In the genomic region with DNA sequence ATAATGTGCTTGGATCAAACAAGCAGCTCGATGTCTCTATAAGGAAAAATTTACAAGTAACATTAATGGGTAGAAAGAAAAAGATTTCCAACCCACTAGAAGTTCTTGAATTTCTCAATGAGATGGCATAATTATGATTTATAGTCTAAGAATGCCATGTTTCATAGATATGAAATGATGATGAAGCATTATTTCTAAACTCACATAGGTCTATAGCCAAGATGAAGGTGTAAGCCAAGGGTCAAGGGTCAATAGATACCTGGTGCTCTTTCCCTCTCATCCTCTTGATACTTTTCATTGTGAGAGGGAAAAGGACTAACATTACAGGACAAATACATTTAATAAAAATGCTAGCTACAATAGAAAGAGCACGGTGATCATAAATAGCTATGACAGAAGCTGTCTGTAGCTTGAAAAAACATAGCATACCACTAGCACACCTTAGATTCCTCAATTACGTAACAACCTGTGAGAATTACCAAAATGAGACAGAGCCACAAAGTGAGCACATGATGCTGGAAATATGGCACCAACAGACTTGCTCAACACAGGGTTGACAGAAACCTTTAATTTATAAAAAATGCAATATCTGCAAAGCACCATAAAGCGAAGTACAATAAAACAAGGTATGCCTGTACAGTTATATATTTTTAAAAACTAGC, we compare ENCODE assay signal across 1 cellular context.
TF ChIP-seq lines count a peak whose summit lies in the region.

No MANE protein-coding gene starts in this region.

TF ChIP-seq in K562, 482 proteins besides CTCF, POLR2A, EP300 and RAD21 (continues in another document):
- TF ChIP-seq, protein P1, sequence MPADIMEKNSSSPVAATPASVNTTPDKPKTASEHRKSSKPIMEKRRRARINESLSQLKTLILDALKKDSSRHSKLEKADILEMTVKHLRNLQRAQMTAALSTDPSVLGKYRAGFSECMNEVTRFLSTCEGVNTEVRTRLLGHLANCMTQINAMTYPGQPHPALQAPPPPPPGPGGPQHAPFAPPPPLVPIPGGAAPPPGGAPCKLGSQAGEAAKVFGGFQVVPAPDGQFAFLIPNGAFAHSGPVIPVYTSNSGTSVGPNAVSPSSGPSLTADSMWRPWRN (IDR thresholded peaks at IDR 0.05; ENCODE audit: low read depth): no peak
- no peak for TF ChIP-seq ZNF311 (CRISPR knock-in tag; IDR thresholded peaks at IDR 0.05)
- no peak for TF ChIP-seq ZNF184 (CRISPR knock-in tag; IDR thresholded peaks at IDR 0.05)
- no peak for TF ChIP-seq HNRNPUL1 (IDR thresholded peaks at IDR 0.05; ENCODE audit: low read length)
- TF ChIP-seq MECOM (CRISPR knock-in tag; IDR thresholded peaks at IDR 0.05): no peak
- TF ChIP-seq NR2F6 (CRISPR knock-in tag; IDR thresholded peaks at IDR 0.05): no peak
- TF ChIP-seq PHF20 (IDR thresholded peaks at IDR 0.05; ENCODE audit: partially characterized antibody): no peak
- TF ChIP-seq CEBPB (tag; IDR thresholded peaks at IDR 0.05): peak; percentile 38; the same call in 1 of the 2 replicates
- TF ChIP-seq TEAD2 (tag; IDR thresholded peaks at IDR 0.05): no peak
- no peak for TF ChIP-seq FOXO4 (CRISPR knock-in tag; IDR thresholded peaks at IDR 0.05)
- TF ChIP-seq MAFK (IDR thresholded peaks at IDR 0.05; ENCODE audit: low read length): peak; percentile 27; the same call in 1 of the 2 replicates
- TF ChIP-seq, protein P2, sequence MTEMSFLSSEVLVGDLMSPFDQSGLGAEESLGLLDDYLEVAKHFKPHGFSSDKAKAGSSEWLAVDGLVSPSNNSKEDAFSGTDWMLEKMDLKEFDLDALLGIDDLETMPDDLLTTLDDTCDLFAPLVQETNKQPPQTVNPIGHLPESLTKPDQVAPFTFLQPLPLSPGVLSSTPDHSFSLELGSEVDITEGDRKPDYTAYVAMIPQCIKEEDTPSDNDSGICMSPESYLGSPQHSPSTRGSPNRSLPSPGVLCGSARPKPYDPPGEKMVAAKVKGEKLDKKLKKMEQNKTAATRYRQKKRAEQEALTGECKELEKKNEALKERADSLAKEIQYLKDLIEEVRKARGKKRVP (CRISPR knock-in tag; IDR thresholded peaks at IDR 0.05): no peak
- no peak for TF ChIP-seq ZNF766 (CRISPR knock-in tag; conservative IDR thresholded peaks at IDR 0.05)
- no peak for TF ChIP-seq POLR2G (IDR thresholded peaks at IDR 0.05; ENCODE audit: low read depth, low read length)
- TF ChIP-seq SREBF2 (CRISPR knock-in tag; IDR thresholded peaks at IDR 0.05): no peak
- peak; percentile 90 for TF ChIP-seq ZNF316 (IDR thresholded peaks at IDR 0.05)
- no peak for TF ChIP-seq SIRT6 (IDR thresholded peaks at IDR 0.05; ENCODE audit: low read depth, low read length)
- TF ChIP-seq KAT2B (IDR thresholded peaks at IDR 0.05; ENCODE audit: low read depth, low read length): no peak
- no peak for TF ChIP-seq DACH1 (IDR thresholded peaks at IDR 0.05; ENCODE audit: partially characterized antibody)
- no peak for TF ChIP-seq RBFOX2 (IDR thresholded peaks at IDR 0.05; ENCODE audit: low read depth, low read length)
- no peak for TF ChIP-seq STAT5A (IDR thresholded peaks at IDR 0.05; ENCODE audit: borderline replicate concordance, low read length)
- no peak for TF ChIP-seq BRCA1 (IDR thresholded peaks at IDR 0.05)
- no peak for TF ChIP-seq BRCA1 (CRISPR knock-in tag; IDR thresholded peaks at IDR 0.05)
- TF ChIP-seq, protein P3, sequence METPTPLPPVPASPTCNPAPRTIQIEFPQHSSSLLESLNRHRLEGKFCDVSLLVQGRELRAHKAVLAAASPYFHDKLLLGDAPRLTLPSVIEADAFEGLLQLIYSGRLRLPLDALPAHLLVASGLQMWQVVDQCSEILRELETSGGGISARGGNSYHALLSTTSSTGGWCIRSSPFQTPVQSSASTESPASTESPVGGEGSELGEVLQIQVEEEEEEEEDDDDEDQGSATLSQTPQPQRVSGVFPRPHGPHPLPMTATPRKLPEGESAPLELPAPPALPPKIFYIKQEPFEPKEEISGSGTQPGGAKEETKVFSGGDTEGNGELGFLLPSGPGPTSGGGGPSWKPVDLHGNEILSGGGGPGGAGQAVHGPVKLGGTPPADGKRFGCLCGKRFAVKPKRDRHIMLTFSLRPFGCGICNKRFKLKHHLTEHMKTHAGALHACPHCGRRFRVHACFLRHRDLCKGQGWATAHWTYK (CRISPR knock-in tag; IDR thresholded peaks at IDR 0.05): no peak
- TF ChIP-seq, protein P4, sequence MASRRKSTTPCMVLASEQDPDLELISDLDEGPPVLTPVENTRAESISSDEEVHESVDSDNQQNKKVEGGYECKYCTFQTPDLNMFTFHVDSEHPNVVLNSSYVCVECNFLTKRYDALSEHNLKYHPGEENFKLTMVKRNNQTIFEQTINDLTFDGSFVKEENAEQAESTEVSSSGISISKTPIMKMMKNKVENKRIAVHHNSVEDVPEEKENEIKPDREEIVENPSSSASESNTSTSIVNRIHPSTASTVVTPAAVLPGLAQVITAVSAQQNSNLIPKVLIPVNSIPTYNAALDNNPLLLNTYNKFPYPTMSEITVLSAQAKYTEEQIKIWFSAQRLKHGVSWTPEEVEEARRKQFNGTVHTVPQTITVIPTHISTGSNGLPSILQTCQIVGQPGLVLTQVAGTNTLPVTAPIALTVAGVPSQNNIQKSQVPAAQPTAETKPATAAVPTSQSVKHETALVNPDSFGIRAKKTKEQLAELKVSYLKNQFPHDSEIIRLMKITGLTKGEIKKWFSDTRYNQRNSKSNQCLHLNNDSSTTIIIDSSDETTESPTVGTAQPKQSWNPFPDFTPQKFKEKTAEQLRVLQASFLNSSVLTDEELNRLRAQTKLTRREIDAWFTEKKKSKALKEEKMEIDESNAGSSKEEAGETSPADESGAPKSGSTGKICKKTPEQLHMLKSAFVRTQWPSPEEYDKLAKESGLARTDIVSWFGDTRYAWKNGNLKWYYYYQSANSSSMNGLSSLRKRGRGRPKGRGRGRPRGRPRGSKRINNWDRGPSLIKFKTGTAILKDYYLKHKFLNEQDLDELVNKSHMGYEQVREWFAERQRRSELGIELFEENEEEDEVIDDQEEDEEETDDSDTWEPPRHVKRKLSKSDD (conservative IDR thresholded peaks at IDR 0.05; ENCODE audit: low read length): no peak
- no peak for TF ChIP-seq ZNF589 (CRISPR knock-in tag; IDR thresholded peaks at IDR 0.05; ENCODE audit: low read depth)
- no peak for TF ChIP-seq ZNF764 (CRISPR knock-in tag; IDR thresholded peaks at IDR 0.05; ENCODE audit: low read depth)
- TF ChIP-seq CCNT2 (IDR thresholded peaks at IDR 0.05; ENCODE audit: borderline replicate concordance, extremely low read depth, insufficient read length, low read depth, low read length): no peak
- TF ChIP-seq ZNF217 (CRISPR knock-in tag; IDR thresholded peaks at IDR 0.05): no peak
- TF ChIP-seq EP400 (IDR thresholded peaks at IDR 0.05): no peak
- no peak for TF ChIP-seq ZBTB2 (IDR thresholded peaks at IDR 0.05)
- TF ChIP-seq NEUROD1 (IDR thresholded peaks at IDR 0.05; ENCODE audit: borderline replicate concordance, low read depth, low read length, partially characterized antibody): no peak
- no peak for TF ChIP-seq ATF7 (IDR thresholded peaks at IDR 0.05)
- TF ChIP-seq SP2 (IDR thresholded peaks at IDR 0.05; ENCODE audit: extremely low read depth, low read depth, low read length, poor library complexity, severe bottlenecking): no peak
- no peak for TF ChIP-seq RAD51 (IDR thresholded peaks at IDR 0.05; ENCODE audit: borderline replicate concordance, low read depth)
- TF ChIP-seq CBFB (CRISPR knock-in tag; IDR thresholded peaks at IDR 0.05): no peak
- TF ChIP-seq BRD4 (IDR thresholded peaks at IDR 0.05): no peak
- TF ChIP-seq, protein P5, sequence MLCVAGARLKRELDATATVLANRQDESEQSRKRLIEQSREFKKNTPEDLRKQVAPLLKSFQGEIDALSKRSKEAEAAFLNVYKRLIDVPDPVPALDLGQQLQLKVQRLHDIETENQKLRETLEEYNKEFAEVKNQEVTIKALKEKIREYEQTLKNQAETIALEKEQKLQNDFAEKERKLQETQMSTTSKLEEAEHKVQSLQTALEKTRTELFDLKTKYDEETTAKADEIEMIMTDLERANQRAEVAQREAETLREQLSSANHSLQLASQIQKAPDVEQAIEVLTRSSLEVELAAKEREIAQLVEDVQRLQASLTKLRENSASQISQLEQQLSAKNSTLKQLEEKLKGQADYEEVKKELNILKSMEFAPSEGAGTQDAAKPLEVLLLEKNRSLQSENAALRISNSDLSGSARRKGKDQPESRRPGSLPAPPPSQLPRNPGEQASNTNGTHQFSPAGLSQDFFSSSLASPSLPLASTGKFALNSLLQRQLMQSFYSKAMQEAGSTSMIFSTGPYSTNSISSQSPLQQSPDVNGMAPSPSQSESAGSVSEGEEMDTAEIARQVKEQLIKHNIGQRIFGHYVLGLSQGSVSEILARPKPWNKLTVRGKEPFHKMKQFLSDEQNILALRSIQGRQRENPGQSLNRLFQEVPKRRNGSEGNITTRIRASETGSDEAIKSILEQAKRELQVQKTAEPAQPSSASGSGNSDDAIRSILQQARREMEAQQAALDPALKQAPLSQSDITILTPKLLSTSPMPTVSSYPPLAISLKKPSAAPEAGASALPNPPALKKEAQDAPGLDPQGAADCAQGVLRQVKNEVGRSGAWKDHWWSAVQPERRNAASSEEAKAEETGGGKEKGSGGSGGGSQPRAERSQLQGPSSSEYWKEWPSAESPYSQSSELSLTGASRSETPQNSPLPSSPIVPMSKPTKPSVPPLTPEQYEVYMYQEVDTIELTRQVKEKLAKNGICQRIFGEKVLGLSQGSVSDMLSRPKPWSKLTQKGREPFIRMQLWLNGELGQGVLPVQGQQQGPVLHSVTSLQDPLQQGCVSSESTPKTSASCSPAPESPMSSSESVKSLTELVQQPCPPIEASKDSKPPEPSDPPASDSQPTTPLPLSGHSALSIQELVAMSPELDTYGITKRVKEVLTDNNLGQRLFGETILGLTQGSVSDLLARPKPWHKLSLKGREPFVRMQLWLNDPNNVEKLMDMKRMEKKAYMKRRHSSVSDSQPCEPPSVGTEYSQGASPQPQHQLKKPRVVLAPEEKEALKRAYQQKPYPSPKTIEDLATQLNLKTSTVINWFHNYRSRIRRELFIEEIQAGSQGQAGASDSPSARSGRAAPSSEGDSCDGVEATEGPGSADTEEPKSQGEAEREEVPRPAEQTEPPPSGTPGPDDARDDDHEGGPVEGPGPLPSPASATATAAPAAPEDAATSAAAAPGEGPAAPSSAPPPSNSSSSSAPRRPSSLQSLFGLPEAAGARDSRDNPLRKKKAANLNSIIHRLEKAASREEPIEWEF (CRISPR knock-in tag; IDR thresholded peaks at IDR 0.05): no peak
- TF ChIP-seq USF1 (CRISPR knock-in tag; IDR thresholded peaks at IDR 0.05): no peak
- no peak for TF ChIP-seq YY1 (IDR thresholded peaks at IDR 0.05; ENCODE audit: borderline replicate concordance in 1 of 3, control insufficient read depth in 1 of 3, extremely low read depth in 1 of 3, insufficient read depth in 3 of 3, insufficient read length in 1 of 3, insufficient replicate concordance in 2 of 3, low read depth in 1 of 3, low read length in 2 of 3)
- TF ChIP-seq HDAC3 (IDR thresholded peaks at IDR 0.05; ENCODE audit: borderline replicate concordance, partially characterized antibody): no peak
- TF ChIP-seq ARID2 (IDR thresholded peaks at IDR 0.05): no peak
- no peak for TF ChIP-seq EWSR1 (IDR thresholded peaks at IDR 0.05; ENCODE audit: borderline replicate concordance, low read depth, partially characterized antibody)
- TF ChIP-seq PRMT5 (CRISPR knock-in tag; IDR thresholded peaks at IDR 0.05): no peak
- TF ChIP-seq PTRF (tag; IDR thresholded peaks at IDR 0.05): no peak
- no peak for TF ChIP-seq SRSF7 (optimal IDR thresholded peaks at IDR 0.05; ENCODE audit: low read depth, low read length)
- TF ChIP-seq MAFF (IDR thresholded peaks at IDR 0.05; ENCODE audit: low read length): peak; percentile 52
- TF ChIP-seq HDAC6 (IDR thresholded peaks at IDR 0.05; ENCODE audit: low read depth, low read length): no peak
- TF ChIP-seq, protein P6, sequence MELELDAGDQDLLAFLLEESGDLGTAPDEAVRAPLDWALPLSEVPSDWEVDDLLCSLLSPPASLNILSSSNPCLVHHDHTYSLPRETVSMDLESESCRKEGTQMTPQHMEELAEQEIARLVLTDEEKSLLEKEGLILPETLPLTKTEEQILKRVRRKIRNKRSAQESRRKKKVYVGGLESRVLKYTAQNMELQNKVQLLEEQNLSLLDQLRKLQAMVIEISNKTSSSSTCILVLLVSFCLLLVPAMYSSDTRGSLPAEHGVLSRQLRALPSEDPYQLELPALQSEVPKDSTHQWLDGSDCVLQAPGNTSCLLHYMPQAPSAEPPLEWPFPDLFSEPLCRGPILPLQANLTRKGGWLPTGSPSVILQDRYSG (tag; conservative IDR thresholded peaks at IDR 0.05; ENCODE audit: low read depth): no peak
- TF ChIP-seq CBFA2T3 (IDR thresholded peaks at IDR 0.05): no peak
- TF ChIP-seq SMARCB1 (IDR thresholded peaks at IDR 0.05; ENCODE audit: insufficient read length, low read depth): no peak
- TF ChIP-seq EGR1 (conservative IDR thresholded peaks at IDR 0.05): no peak
- no peak for TF ChIP-seq SOX6 (IDR thresholded peaks at IDR 0.05)
- peak; percentile 60 for TF ChIP-seq MAFG (tag; conservative IDR thresholded peaks at IDR 0.05)
